Comparison of ENCODE assay signal across 16 cellular contexts in genomic region chr4:176308441-176308840, GRCh38.
DNase-seq lines count a peak whose midpoint lies in the region; ATAC-seq and TF ChIP-seq lines count a peak whose summit lies in the region.
"Had no signal": no experiment of that assay in that cellular context is flagged by ENCODE, and none has a peak within 500 bp of the region (broad histone marks: within the 10 kb centered on the region; RNA-seq: fewer than 3 reads in every experiment).

No MANE protein-coding gene starts in this region.

- no peaks in the 10 kb centered on the region for H4K20me1 ChIP-seq in MM.1S (ENCODE audit: insufficient read depth, low read length)

- peak overlapping the region; percentile 41; the same call in 1 of the 2 replicates for H3K4me3 ChIP-seq in MM.1S (ENCODE audit: low read length)
- no peak overlapping the region for H3K4me3 ChIP-seq in foreskin fibroblast (ENCODE audit: low read depth in 1 of 2, low read length in 2 of 2)
- H3K4me3 ChIP-seq: colonic mucosa, esophagus muscularis mucosa, suprapubic skin had no signal

- H3K27ac ChIP-seq in MM.1S (ENCODE audit: low read length): peak overlapping the region; percentile 94
- H3K27ac ChIP-seq: colonic mucosa, esophagus muscularis mucosa, suprapubic skin, WERI-Rb-1 had no signal

- 0 out of 2 replicates have a peak overlapping the region, but pooled peaks have one; percentile 12 for H2AFZ ChIP-seq in MM.1S (ENCODE audit: low read length)

- no peaks in the 10 kb centered on the region for H3K79me2 ChIP-seq in MM.1S (ENCODE audit: low read length)

- peak overlapping the region; percentile 52 for H3K9ac ChIP-seq in MM.1S (ENCODE audit: low read length)

- H3F3A ChIP-seq in MM.1S (ENCODE audit: insufficient read depth, low read length): peaks cover 24% of the 10 kb centered on the region

- DNase-seq in MM.1S (peak; percentile 78), GM03348 (ENCODE audit: low spot score) (no peak), NCI-H82 treated with DMSO at 0.1 percent for 48 hours (lab: John Stamatoyannopoulos, UW; ENCODE audit: unreplicated experiment) (no peak), foreskin fibroblast (no peak)
- no peak for DNase-seq in activated CD4-positive, alpha-beta T cell treated with anti-CD3 and anti-CD28 coated beads, Interleukin-2, amount 50 U/mL, for 1 hour
- DNase-seq: amniotic stem cell; colonic mucosa; DMS79 treated with DMSO at 0.1 percent for 48 hours; hippocampal formation; NK-92 treated with Interleukin-12 subunit alpha and Interleukin-12 subunit beta, amount 100 ng/mL, for 24 hours; WERI-Rb-1 had no signal

- no peaks in the 10 kb centered on the region for H3K9me2 ChIP-seq in MM.1S (replicated peaks; ENCODE audit: insufficient read depth, low read length)

- peaks cover 32% of the 10 kb centered on the region for H3K4me1 ChIP-seq in MM.1S (ENCODE audit: low read length)
- H3K4me1 ChIP-seq: colonic mucosa, esophagus muscularis mucosa, suprapubic skin had no signal

- H3K27me3 ChIP-seq in MM.1S (replicated peaks; ENCODE audit: insufficient read depth, low read length): no peaks in the 10 kb centered on the region
- H3K27me3 ChIP-seq: colonic mucosa, esophagus muscularis mucosa had no signal

- no peaks in the 10 kb centered on the region for H3K9me3 ChIP-seq in MM.1S (replicated peaks; ENCODE audit: insufficient read depth, low read length)
- H3K9me3 ChIP-seq: colonic mucosa, esophagus muscularis mucosa, suprapubic skin had no signal

- H3K4me2 ChIP-seq in MM.1S (ENCODE audit: low read depth, low read length): peak overlapping the region; percentile 81

- peak; percentile 54 for ATAC-seq in GM18907 (IDR thresholded peaks at IDR 0.05; ENCODE audit: unreplicated experiment)
- peak; percentile 67 for ATAC-seq in GM21576 (IDR thresholded peaks at IDR 0.05; ENCODE audit: unreplicated experiment)
- peak; percentile 62 for ATAC-seq in HG03066 (IDR thresholded peaks at IDR 0.05; ENCODE audit: low read depth, unreplicated experiment)

- H3K36me3 ChIP-seq in MM.1S (replicated peaks; ENCODE audit: insufficient read depth, low read length): no peaks in the 10 kb centered on the region
- H3K36me3 ChIP-seq: colonic mucosa, esophagus muscularis mucosa, suprapubic skin, WERI-Rb-1 had no signal

- TF ChIP-seq CTCF in MM.1S (IDR thresholded peaks at IDR 0.05; ENCODE audit: low read length) (no peak), foreskin fibroblast (IDR thresholded peaks at IDR 0.05; ENCODE audit: low read depth, low read length) (no peak)
